3 cellular contexts compared by ENCODE assay signal in the genomic region with DNA sequence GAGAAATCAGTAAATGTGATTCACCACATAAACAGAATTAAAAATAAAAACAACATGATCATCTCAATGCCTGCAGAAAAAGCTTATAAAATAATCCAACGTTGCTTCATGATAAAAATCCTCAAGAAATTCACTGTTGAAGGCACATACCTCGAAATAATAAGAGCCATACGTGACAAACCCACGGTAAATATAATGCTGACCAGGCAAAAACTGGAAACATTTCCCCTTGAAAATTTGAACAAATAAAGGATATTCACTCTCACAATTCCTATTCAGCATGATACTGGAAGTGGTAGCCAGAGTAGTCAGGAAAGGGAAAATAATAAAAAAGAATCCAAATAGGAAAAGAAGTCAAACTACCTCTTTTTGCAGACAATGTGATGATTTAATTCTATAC.
TF ChIP-seq lines count a peak whose summit lies in the region.

No MANE protein-coding gene starts in this region.

TF ChIP-seq in HepG2, 621 proteins besides CTCF, POLR2A, EP300 and RAD21:
- peak; percentile 94 to 98 for TF ChIP-seq MAFK (conservative IDR thresholded peaks at IDR 0.05 in 1 of 2, IDR thresholded peaks at IDR 0.05 in 1 of 2; ENCODE audit: low read length in 2 of 2)
- TF ChIP-seq, protein P1, sequence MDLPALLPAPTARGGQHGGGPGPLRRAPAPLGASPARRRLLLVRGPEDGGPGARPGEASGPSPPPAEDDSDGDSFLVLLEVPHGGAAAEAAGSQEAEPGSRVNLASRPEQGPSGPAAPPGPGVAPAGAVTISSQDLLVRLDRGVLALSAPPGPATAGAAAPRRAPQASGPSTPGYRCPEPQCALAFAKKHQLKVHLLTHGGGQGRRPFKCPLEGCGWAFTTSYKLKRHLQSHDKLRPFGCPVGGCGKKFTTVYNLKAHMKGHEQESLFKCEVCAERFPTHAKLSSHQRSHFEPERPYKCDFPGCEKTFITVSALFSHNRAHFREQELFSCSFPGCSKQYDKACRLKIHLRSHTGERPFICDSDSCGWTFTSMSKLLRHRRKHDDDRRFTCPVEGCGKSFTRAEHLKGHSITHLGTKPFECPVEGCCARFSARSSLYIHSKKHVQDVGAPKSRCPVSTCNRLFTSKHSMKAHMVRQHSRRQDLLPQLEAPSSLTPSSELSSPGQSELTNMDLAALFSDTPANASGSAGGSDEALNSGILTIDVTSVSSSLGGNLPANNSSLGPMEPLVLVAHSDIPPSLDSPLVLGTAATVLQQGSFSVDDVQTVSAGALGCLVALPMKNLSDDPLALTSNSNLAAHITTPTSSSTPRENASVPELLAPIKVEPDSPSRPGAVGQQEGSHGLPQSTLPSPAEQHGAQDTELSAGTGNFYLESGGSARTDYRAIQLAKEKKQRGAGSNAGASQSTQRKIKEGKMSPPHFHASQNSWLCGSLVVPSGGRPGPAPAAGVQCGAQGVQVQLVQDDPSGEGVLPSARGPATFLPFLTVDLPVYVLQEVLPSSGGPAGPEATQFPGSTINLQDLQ (CRISPR knock-in tag; IDR thresholded peaks at IDR 0.05): no peak
- TF ChIP-seq MAFF (IDR thresholded peaks at IDR 0.05; ENCODE audit: low read depth, low read length): peak; percentile 97

TF ChIP-seq in IMR-90, 13 proteins besides CTCF, POLR2A, EP300 and RAD21:
- no peak for TF ChIP-seq RFX5 (IDR thresholded peaks at IDR 0.05; ENCODE audit: low read depth, low read length)
- peak; percentile 98 for TF ChIP-seq MAFK (IDR thresholded peaks at IDR 0.05; ENCODE audit: low read depth, low read length)

TF ChIP-seq in H1, 55 proteins besides CTCF, POLR2A, EP300 and RAD21:
- TF ChIP-seq MAFK (IDR thresholded peaks at IDR 0.05; ENCODE audit: low read depth, low read length) (peak; percentile 92), ASH2L (IDR thresholded peaks at IDR 0.05; ENCODE audit: low read length) (no peak)
